Comparison of ENCODE assay signal across 20 cellular contexts in the genomic region with DNA sequence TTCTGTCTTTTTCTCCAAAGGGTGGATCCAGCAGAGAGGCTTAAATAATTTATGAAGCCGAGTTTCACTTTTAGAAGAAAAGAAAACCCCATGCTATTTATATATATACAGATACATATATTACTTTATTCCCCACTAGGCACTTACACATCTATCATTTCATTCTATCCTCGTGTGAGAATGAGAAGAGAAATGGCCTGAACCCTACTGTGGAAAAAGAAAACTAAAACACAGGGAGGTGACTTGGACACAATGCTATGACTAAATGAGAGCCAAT.
"Had no signal": no experiment of that assay in that cellular context is flagged by ENCODE, and none has a peak within 500 bp of the region (broad histone marks: within the 10 kb centered on the region; RNA-seq: fewer than 3 reads in every experiment).

No MANE protein-coding gene starts in this region.

- H3K27ac ChIP-seq: body of pancreas, parathyroid adenoma, tibial artery, vagina had no signal

- H3K27me3 ChIP-seq: body of pancreas, tibial artery, vagina had no signal

- H3K4me1 ChIP-seq: body of pancreas, parathyroid adenoma had no signal

- FAIRE-seq: frontal cortex had no signal

- DNase-seq: activated CD4-positive, alpha-beta memory T cell treated with anti-CD3 and anti-CD28 coated beads, Interleukin-2, amount 10 ng/mL, durations not matched to agents 7 days and 5 days; activated CD4-positive, alpha-beta T cell treated with anti-CD3 and anti-CD28 coated beads for 48 hours; activated CD4-positive, CD25-positive, alpha-beta regulatory T cell; activated CD8-positive, alpha-beta memory T cell treated with anti-CD3 and anti-CD28 coated beads, Interleukin-2, amount 10 ng/mL, durations not matched to agents 7 days and 5 days; activated naive CD4-positive, alpha-beta T cell; activated naive CD8-positive, alpha-beta T cell treated with anti-CD3 and anti-CD28 coated beads, Interleukin-2, amount 10 ng/mL, durations not matched to agents 7 days and 5 days; activated T-cell treated with anti-CD3 and anti-CD28 coated beads, Interleukin-2, amount 50 U/mL, for 1 hour; body of pancreas; head of caudate nucleus; left ventricle myocardium superior; mucosa of descending colon; naive B cell; stimulated activated CD4-positive, alpha-beta T cell treated with anti-CD3 and anti-CD28 coated beads, Interleukin-2, amount 100 ng/mL, for 24 hours; stimulated activated naive CD4-positive, alpha-beta T cell treated with Interleukin-2 at 50 U/mL for 16 hours; T1000; tibial artery had no signal

- H3K9me3 ChIP-seq: body of pancreas, mucosa of descending colon, tibial artery, vagina had no signal

- H2AFZ ChIP-seq: parathyroid adenoma had no signal

- ATAC-seq: activated CD8-positive, alpha-beta memory T cell treated with anti-CD3 and anti-CD28 coated beads, Interleukin-2, amount 10 ng/mL, durations not matched to agents 7 days and 5 days; activated T-helper 17 cell treated with anti-CD3 and anti-CD28 coated beads, Interleukin-2, amount 50 U/mL, for 72 hours; body of pancreas had no signal

- H3K36me3 ChIP-seq: tibial artery, vagina had no signal

- H3K79me2 ChIP-seq: parathyroid adenoma had no signal

- H3K9ac ChIP-seq: parathyroid adenoma had no signal

- H3K4me3 ChIP-seq: body of pancreas, mucosa of descending colon, tibial artery, vagina had no signal
